26 cellular contexts compared by ENCODE assay signal in the genomic region with DNA sequence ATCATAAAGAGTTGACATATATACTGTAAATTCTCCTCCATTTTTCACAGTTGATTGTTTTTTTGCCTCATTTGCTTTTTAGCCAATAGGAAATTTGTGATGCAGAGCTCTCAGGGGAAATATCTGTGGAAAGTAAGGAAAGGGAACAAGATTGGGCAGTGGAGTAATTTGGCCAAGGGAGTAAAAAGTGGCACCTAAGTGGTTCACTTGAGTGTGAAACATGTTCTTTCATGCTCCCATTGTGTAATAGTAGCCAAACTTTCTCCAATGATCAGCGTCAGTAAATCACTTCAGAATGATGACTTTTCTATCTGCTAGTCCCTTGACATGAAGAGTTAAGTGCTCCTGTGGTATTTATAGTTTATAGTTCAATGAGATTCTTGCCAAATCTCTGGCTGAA.
"Had no signal": no experiment of that assay in that cellular context is flagged by ENCODE, and none has a peak within 500 bp of the region (broad histone marks: within the 10 kb centered on the region; RNA-seq: fewer than 3 reads in every experiment).

No MANE protein-coding gene starts in this region.

- H3K27ac ChIP-seq: epithelial cell of prostate, gastroesophageal sphincter, heart left ventricle, hepatocyte, prostate gland, right atrium auricular region, stomach, thyroid gland, vagina had no signal

- H3K79me2 ChIP-seq: hepatocyte had no signal

- H3K4me3 ChIP-seq: dorsolateral prefrontal cortex, gastroesophageal sphincter, heart left ventricle, hepatocyte, mucosa of descending colon, prostate gland, right atrium auricular region, stomach, thyroid gland, vagina had no signal

- H3K27me3 ChIP-seq: dorsolateral prefrontal cortex, gastroesophageal sphincter, heart left ventricle, hepatocyte, right atrium auricular region, stomach, thyroid gland, vagina had no signal

- H3K9me3 ChIP-seq: gastroesophageal sphincter, mucosa of descending colon, prostate gland, stomach, thyroid gland, vagina had no signal

- DNase-seq: dorsolateral prefrontal cortex; effector CD4-positive, alpha-beta T cell; foreskin fibroblast; heart left ventricle; kidney; mesenchymal stem cell; mucosa of descending colon; naive thymus-derived CD8-positive, alpha-beta T cell; nephron progenitor cell; nucleus accumbens; stimulated activated CD4-positive, alpha-beta T cell treated with anti-CD3 and anti-CD28 coated beads, Interleukin-2, amount 100 ng/mL, for 24 hours; stimulated activated CD4-positive, alpha-beta T cell treated with anti-CD3 and anti-CD28 coated beads, Interleukin-4, amount 100 ng/mL, for 24 hours; stimulated activated naive CD4-positive, alpha-beta T cell treated with Interleukin-2 at 50 U/mL for 16 hours; stomach; thyroid gland; trophoblast cell had no signal

- H3K4me1 ChIP-seq: gastroesophageal sphincter, heart left ventricle, prostate gland, right atrium auricular region, stomach, thyroid gland, vagina had no signal

- H3K4me2 ChIP-seq: hepatocyte had no signal

- H3K36me3 ChIP-seq: gastroesophageal sphincter, heart left ventricle, prostate gland, right atrium auricular region, stomach, thyroid gland, vagina had no signal

- ATAC-seq: esophagus mucosa; gastroesophageal sphincter; heart left ventricle; left lobe of liver; mucosa of descending colon; naive thymus-derived CD8-positive, alpha-beta T cell; sciatic nerve; stimulated activated effector memory CD8-positive, alpha-beta T cell treated with anti-CD3 and anti-CD28 coated beads, Interleukin-12 subunit alpha, Interleukin-12 subunit beta, amount 100 ng/mL, for 72 hours had no signal

- H2AFZ ChIP-seq: hepatocyte had no signal
